1 cellular context compared by ENCODE assay signal in the genomic region with DNA sequence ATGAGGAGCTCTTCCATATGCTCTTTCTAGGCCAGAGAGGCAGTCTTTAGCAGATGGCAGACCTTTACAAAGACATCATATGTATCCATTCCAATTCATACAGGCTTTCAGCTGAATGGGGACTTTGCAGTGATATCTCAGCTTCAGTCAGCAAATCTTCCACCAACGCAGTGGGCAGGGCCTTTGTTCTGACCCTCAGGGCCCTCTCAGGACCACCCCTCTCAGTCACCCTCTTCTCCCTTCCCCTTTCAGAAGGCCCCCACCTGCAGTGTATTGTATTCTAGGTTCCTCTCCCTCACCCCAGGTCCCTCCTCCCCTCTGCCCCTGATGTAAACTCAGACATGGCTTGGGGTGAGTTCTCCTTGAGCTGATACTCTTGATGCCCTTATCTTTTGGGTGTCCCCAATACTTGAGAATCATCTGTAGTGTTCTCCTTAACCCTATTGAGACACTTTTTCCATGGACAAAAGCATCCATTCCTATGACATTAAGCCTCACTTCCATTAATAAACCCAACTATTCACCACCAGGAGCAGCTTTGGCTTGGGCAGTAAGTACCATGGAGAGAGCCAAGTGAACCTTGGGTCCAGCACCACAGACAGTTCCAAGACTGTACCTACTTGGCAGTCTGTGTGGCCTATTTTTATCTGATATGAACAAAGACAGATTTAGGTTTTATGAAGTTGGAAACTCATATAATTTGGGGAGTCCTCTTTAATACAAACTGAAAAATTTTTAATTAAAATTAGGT.
A peak's percentile ranks its signal among the peaks of the same experiment; 100 is the strongest.
TF ChIP-seq lines count a peak whose summit lies in the region.

No MANE protein-coding gene starts in this region.

TF ChIP-seq in K562, 482 proteins besides CTCF, POLR2A, EP300 and RAD21 (continued from another document):
- TF ChIP-seq SRSF7 (optimal IDR thresholded peaks at IDR 0.05; ENCODE audit: low read depth, low read length) (no peak), RFX1 (IDR thresholded peaks at IDR 0.05) (no peak), ZEB2 (IDR thresholded peaks at IDR 0.05) (no peak), ZBTB40 (IDR thresholded peaks at IDR 0.05) (peak; percentile 79), ZBTB40 (CRISPR knock-in tag; IDR thresholded peaks at IDR 0.05) (no peak), BRD4 (IDR thresholded peaks at IDR 0.05) (no peak), HNRNPUL1 (IDR thresholded peaks at IDR 0.05; ENCODE audit: low read length) (no peak), TCF7L2 (IDR thresholded peaks at IDR 0.05; ENCODE audit: low read depth, low read length) (no peak), KLF6 (CRISPR knock-in tag; IDR thresholded peaks at IDR 0.05; ENCODE audit: borderline replicate concordance) (no peak), SRF (CRISPR knock-in tag; IDR thresholded peaks at IDR 0.05) (peak in 1 of 2 experiments; percentile 69; a peak in 2 of 4 replicates), NFIX (CRISPR knock-in tag; IDR thresholded peaks at IDR 0.05; ENCODE audit: low read depth) (no peak), KDM4B (IDR thresholded peaks at IDR 0.05; ENCODE audit: borderline replicate concordance in 2 of 2, low read depth in 1 of 2) (no peak), BCL6 (CRISPR knock-in tag; IDR thresholded peaks at IDR 0.05) (peak; percentile 40; the same call in 1 of the 2 replicates), CREB3 (tag; conservative IDR thresholded peaks at IDR 0.05; ENCODE audit: low read depth) (peak; percentile 84), SNAPC5 (CRISPR knock-in tag; IDR thresholded peaks at IDR 0.05) (no peak), KDM1A (IDR thresholded peaks at IDR 0.05) (no peak), CHCHD3 (CRISPR knock-in tag; IDR thresholded peaks at IDR 0.05) (no peak), ARHGAP35 (IDR thresholded peaks at IDR 0.05; ENCODE audit: partially characterized antibody) (no peak), MAX (CRISPR knock-in tag; IDR thresholded peaks at IDR 0.05) (no peak), PYGO2 (tag; IDR thresholded peaks at IDR 0.05) (no peak), ZFP91 (CRISPR knock-in tag; IDR thresholded peaks at IDR 0.05) (no peak), FOXK1 (CRISPR knock-in tag; IDR thresholded peaks at IDR 0.05; ENCODE audit: borderline replicate concordance) (no peak), ZNF224 (CRISPR knock-in tag; IDR thresholded peaks at IDR 0.05) (no peak), SAFB2 (IDR thresholded peaks at IDR 0.05; ENCODE audit: borderline replicate concordance, low read depth, low read length, severe bottlenecking) (no peak), ZNF740 (CRISPR knock-in tag; IDR thresholded peaks at IDR 0.05) (no peak), ZNF740 (tag; IDR thresholded peaks at IDR 0.05) (no peak), ZNF384 (IDR thresholded peaks at IDR 0.05; ENCODE audit: low read depth, low read length) (no peak)
- TF ChIP-seq, protein P1, sequence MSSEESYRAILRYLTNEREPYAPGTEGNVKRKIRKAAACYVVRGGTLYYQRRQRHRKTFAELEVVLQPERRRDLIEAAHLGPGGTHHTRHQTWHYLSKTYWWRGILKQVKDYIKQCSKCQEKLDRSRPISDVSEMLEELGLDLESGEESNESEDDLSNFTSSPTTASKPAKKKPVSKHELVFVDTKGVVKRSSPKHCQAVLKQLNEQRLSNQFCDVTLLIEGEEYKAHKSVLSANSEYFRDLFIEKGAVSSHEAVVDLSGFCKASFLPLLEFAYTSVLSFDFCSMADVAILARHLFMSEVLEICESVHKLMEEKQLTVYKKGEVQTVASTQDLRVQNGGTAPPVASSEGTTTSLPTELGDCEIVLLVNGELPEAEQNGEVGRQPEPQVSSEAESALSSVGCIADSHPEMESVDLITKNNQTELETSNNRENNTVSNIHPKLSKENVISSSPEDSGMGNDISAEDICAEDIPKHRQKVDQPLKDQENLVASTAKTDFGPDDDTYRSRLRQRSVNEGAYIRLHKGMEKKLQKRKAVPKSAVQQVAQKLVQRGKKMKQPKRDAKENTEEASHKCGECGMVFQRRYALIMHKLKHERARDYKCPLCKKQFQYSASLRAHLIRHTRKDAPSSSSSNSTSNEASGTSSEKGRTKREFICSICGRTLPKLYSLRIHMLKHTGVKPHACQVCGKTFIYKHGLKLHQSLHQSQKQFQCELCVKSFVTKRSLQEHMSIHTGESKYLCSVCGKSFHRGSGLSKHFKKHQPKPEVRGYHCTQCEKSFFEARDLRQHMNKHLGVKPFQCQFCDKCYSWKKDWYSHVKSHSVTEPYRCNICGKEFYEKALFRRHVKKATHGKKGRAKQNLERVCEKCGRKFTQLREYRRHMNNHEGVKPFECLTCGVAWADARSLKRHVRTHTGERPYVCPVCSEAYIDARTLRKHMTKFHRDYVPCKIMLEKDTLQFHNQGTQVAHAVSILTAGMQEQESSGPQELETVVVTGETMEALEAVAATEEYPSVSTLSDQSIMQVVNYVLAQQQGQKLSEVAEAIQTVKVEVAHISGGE (CRISPR knock-in tag; IDR thresholded peaks at IDR 0.05), result 0 out of 6 replicates have a peak, but pooled peaks of 1 of the 3 experiments have one; percentile 30
- TF ChIP-seq, protein P2, sequence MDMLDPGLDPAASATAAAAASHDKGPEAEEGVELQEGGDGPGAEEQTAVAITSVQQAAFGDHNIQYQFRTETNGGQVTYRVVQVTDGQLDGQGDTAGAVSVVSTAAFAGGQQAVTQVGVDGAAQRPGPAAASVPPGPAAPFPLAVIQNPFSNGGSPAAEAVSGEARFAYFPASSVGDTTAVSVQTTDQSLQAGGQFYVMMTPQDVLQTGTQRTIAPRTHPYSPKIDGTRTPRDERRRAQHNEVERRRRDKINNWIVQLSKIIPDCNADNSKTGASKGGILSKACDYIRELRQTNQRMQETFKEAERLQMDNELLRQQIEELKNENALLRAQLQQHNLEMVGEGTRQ (CRISPR knock-in tag; IDR thresholded peaks at IDR 0.05), result peak; percentile 39
TF ChIP-seq in K562: peak in this region for 32.
